ENCODE assay signal across 21 cellular contexts in the genomic region with DNA sequence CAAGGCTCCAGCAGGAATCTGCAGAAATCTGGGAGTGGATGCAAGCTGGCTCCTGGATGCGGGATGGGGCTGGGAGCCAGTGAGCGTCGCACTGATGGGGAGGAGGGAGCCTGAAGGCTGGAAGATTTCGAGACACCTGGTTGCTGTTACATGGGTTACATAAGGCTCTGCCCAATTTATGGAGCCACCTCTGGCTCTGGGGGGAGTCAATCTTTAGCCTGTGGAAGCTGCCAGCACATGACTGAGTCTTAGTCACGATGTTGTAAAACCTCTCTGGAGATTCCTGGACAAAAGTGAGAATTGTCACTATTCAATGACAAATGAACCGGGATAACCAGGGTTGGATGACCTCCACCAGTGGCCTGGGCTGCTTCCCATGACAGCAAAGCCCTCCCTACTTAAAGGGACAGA. TPM values are rescaled to one million over a fixed set of nuclear protein-coding genes. Genes with fewer than 3 reads are reported as not detected.
DNase-seq lines count a peak whose midpoint lies in the region; ATAC-seq and TF ChIP-seq lines count a peak whose summit lies in the region.
"Had no signal": no experiment of that assay in that cellular context is flagged by ENCODE, and none has a peak within 500 bp of the region (broad histone marks: within the 10 kb centered on the region; RNA-seq: fewer than 3 reads in every experiment).

No MANE protein-coding gene starts in this region.

- H3K9me3 ChIP-seq in Panc1 (ENCODE audit: control insufficient read depth, insufficient read depth, low read depth, low read length) (no peaks in the 10 kb centered on the region), heart left ventricle (no peaks in the 10 kb centered on the region), gastrocnemius medialis (no peaks in the 10 kb centered on the region)
- H3K9me3 ChIP-seq: colonic mucosa, left lung had no signal

- H3K36me3 ChIP-seq in Panc1 (ENCODE audit: control insufficient read depth, insufficient read depth, low read length) = no peaks in the 10 kb centered on the region
- no peaks in the 10 kb centered on the region for H3K36me3 ChIP-seq in heart left ventricle
- no peaks in the 10 kb centered on the region for H3K36me3 ChIP-seq in gastrocnemius medialis
- H3K36me3 ChIP-seq: colonic mucosa, left lung, WERI-Rb-1 had no signal

- no peak for TF ChIP-seq POLR2A in heart left ventricle (IDR thresholded peaks at IDR 0.05)
- TF ChIP-seq POLR2A in gastrocnemius medialis (IDR thresholded peaks at IDR 0.05) = no peak

- no peak overlapping the region for H3K27ac Mint-ChIP-seq in activated naive CD8-positive, alpha-beta T cell treated with anti-CD3 and anti-CD28 coated beads, Interleukin-2, amount 50 U/mL, for 24 hours
- H3K27ac Mint-ChIP-seq: activated CD4-positive, alpha-beta memory T cell treated with anti-CD3 and anti-CD28 coated beads, Interleukin-2, amount 10 ng/mL, durations not matched to agents 7 days and 5 days; activated naive CD4-positive, alpha-beta T cell treated with anti-CD3 and anti-CD28 coated beads for 36 hours had no signal

- ATAC-seq in Panc1 (peak; percentile 62; the same call in 1 of the 2 replicates), heart left ventricle (peak; percentile 15 to 45 (median 31)), gastrocnemius medialis (peak; percentile 12 to 58), GM21723 (IDR thresholded peaks at IDR 0.05; ENCODE audit: unreplicated experiment) (no peak), HG02763 (IDR thresholded peaks at IDR 0.05; ENCODE audit: unreplicated experiment) (no peak)
- no peak for ATAC-seq in activated naive CD8-positive, alpha-beta T cell treated with anti-CD3 and anti-CD28 coated beads, Interleukin-2, amount 50 U/mL, for 24 hours

- H3K27ac ChIP-seq in Panc1 (ENCODE audit: low read length) = no peak overlapping the region
- peak overlapping the region in 5 of 12 donors; percentile 21 to 59 (median 48) for H3K27ac ChIP-seq in heart left ventricle
- H3K27ac ChIP-seq in gastrocnemius medialis = no peak overlapping the region
- H3K27ac ChIP-seq: colonic mucosa, left lung, WERI-Rb-1 had no signal

- peaks cover 3% of the 10 kb centered on the region; the same call in 1 of the 2 replicates for H3K4me1 ChIP-seq in Panc1 (ENCODE audit: control insufficient read depth, insufficient read depth, low read length)
- H3K4me1 ChIP-seq in heart left ventricle = peaks cover 0 to 40% (median 10%) of the 10 kb centered on the region in 12 donors
- H3K4me1 ChIP-seq in gastrocnemius medialis = no peaks in the 10 kb centered on the region
- H3K4me1 ChIP-seq: colonic mucosa had no signal

- CTCF ChIA-PET in Panc1 (lab: Charles Lee) = interaction anchor here (0.6 kb wide), 1 partner anchor 173 kb away, joined by 3 read pairs; no protein-coding TSS in a partner anchor

- H3K9me3 Mint-ChIP-seq in activated naive CD8-positive, alpha-beta T cell treated with anti-CD3 and anti-CD28 coated beads, Interleukin-2, amount 50 U/mL, for 24 hours = peaks cover 9% of the 10 kb centered on the region

- POLR2A ChIA-PET in Panc1 (lab: Charles Lee) = no interaction called here

- DNase-seq in ELR (ENCODE audit: low read depth) = peak; percentile 42
- no peak for DNase-seq in Panc1 (ENCODE audit: low read depth, low spot score)
- DNase-seq in heart left ventricle = peak in 2 of 5 donors; percentile 28 to 37
- DNase-seq in gastrocnemius medialis = peak in 1 of 2 donors; percentile 36
- DNase-seq in HT-29 (ENCODE audit: low spot score) = no peak
- DNase-seq in activated naive CD8-positive, alpha-beta T cell treated with anti-CD3 and anti-CD28 coated beads, Interleukin-2, amount 50 U/mL, for 24 hours = no peak
- DNase-seq: activated CD4-positive, alpha-beta memory T cell treated with anti-CD3 and anti-CD28 coated beads, Interleukin-2, amount 10 ng/mL, durations not matched to agents 7 days and 5 days; activated naive CD4-positive, alpha-beta T cell treated with anti-CD3 and anti-CD28 coated beads for 36 hours; activated T-cell treated with anti-CD3 and anti-CD28 coated beads, Interleukin-2, amount 50 U/mL, for 1 hour; colonic mucosa; GDM1; left lung; NCI-H187 treated with DMSO at 0.1 percent for 48 hours; NK-92 treated with Interleukin-12 subunit alpha and Interleukin-12 subunit beta, amount 100 ng/mL, for 24 hours; nucleus accumbens; stimulated activated CD4-positive, alpha-beta T cell treated with anti-CD3 and anti-CD28 coated beads, Interleukin-1b, Interleukin-23, amount 100 ng/mL, for 48 hours; T-helper 1 cell; WERI-Rb-1 had no signal

- H3K4me3 Mint-ChIP-seq in activated naive CD8-positive, alpha-beta T cell treated with anti-CD3 and anti-CD28 coated beads, Interleukin-2, amount 50 U/mL, for 24 hours = no peak overlapping the region
- H3K4me3 Mint-ChIP-seq: activated CD4-positive, alpha-beta memory T cell treated with anti-CD3 and anti-CD28 coated beads, Interleukin-2, amount 10 ng/mL, durations not matched to agents 7 days and 5 days; activated naive CD4-positive, alpha-beta T cell treated with anti-CD3 and anti-CD28 coated beads for 36 hours had no signal

- no peak for TF ChIP-seq CTCF in Panc1 (IDR thresholded peaks at IDR 0.05)
- TF ChIP-seq CTCF in heart left ventricle (IDR thresholded peaks at IDR 0.05) = no peak
- TF ChIP-seq CTCF in gastrocnemius medialis (IDR thresholded peaks at IDR 0.05 in 4 of 5, conservative IDR thresholded peaks at IDR 0.05 in 1 of 5) = no peak

- WGBS in heart left ventricle, 4 donors = 73 to 79% (median 74%) methylated on average over 4 to 6 of the region's 6 CpGs

- peaks cover 5% of the 10 kb centered on the region for H3K4me1 Mint-ChIP-seq in activated naive CD8-positive, alpha-beta T cell treated with anti-CD3 and anti-CD28 coated beads, Interleukin-2, amount 50 U/mL, for 24 hours

- in situ Hi-C loops in Panc1 (cut with HindIII; ENCODE audit: low pct_unique_long_range_greater_than_20kb, low sequenced_read_pairs) (no loop called here), gastrocnemius medialis (cut with MboI; ENCODE audit: low sequenced_read_pairs in 4 of 4) (no loop called here)

- H3K27me3 ChIP-seq in Panc1 (ENCODE audit: control insufficient read depth, insufficient read depth, low read length) (no peaks in the 10 kb centered on the region), heart left ventricle (no peaks in the 10 kb centered on the region), gastrocnemius medialis (no peaks in the 10 kb centered on the region)
- H3K27me3 ChIP-seq: colonic mucosa, left lung had no signal

- intact Hi-C loops in Panc1 (cut with micrococcal nuclease; ENCODE audit: unreplicated experiment) = no loop called here
- intact Hi-C loops in heart left ventricle (cut with DNase I) = no loop called here
- intact Hi-C loops in gastrocnemius medialis (cut with DNase I; ENCODE audit: low total_unique reads) = no loop called here

- BruUV-seq in Panc1 (replicated peaks; lab: Mats Ljungman, UMichigan) = no TSS peak

- H3K36me3 Mint-ChIP-seq in activated naive CD8-positive, alpha-beta T cell treated with anti-CD3 and anti-CD28 coated beads, Interleukin-2, amount 50 U/mL, for 24 hours (ENCODE audit: low read depth) = no peaks in the 10 kb centered on the region

- H3K4me3 ChIP-seq in Panc1 (ENCODE audit: low read depth in 2 of 2, low read length in 2 of 2) (no peak overlapping the region), heart left ventricle (no peak overlapping the region), gastrocnemius medialis (no peak overlapping the region)
- H3K4me3 ChIP-seq: colonic mucosa, left lung had no signal

- H3K27me3 Mint-ChIP-seq in activated naive CD8-positive, alpha-beta T cell treated with anti-CD3 and anti-CD28 coated beads, Interleukin-2, amount 50 U/mL, for 24 hours = peaks cover 69% of the 10 kb centered on the region

RNA-seq across cellular contexts. Expression of gene ADRB1, which starts 51.1 kb away (rescaled TPM):
- total RNA-seq in Panc1 (2021; ENCODE audit: unreplicated experiment) (12.9 TPM), heart left ventricle (100 to 1,000 TPM in 1 of 9 donors, 10 to 100 TPM in 8; 28.3 to 115 (median 59.4) TPM), gastrocnemius medialis (under 1 TPM in 3 of 4 donors, not detected in 1; 0.13 to 0.66 (median 0.18) TPM)
- polyA plus RNA-seq in Panc1 (2012; ENCODE audit: insufficient read length) = 11.0 TPM
- 10 to 100 TPM in 1 of 2 donors, 1 to 10 TPM in 1; 7.3 to 28.1 TPM for polyA plus RNA-seq in heart left ventricle
- 1.3 and 1.4 TPM in 2 replicates for total RNA-seq in HT-29 (2014; rRNA removed; shearing (Covaris generic))
- total RNA-seq: activated naive CD4-positive, alpha-beta T cell treated with anti-CD3 and anti-CD28 coated beads for 36 hours; fibroblast of villous mesenchyme had no signal

Comparison
In these comparisons a context has a peak if more than half of its experiments do, and no peak if none do; other contexts are left out.
1. ATAC-seq: peak in Panc1 (single experiment), heart left ventricle (4 of 4) and gastrocnemius medialis (2 of 2); none in GM21723 (single experiment), HG02763 (single experiment) and activated naive CD8-positive, alpha-beta T cell treated with anti-CD3 and anti-CD28 coated beads, Interleukin-2, amount 50 U/mL, for 24 hours (single experiment).